Comparison of ENCODE assay signal across 24 cellular contexts in genomic region chr6:84371681-84372080, GRCh38.
"Had no signal": no experiment of that assay in that cellular context is flagged by ENCODE, and none has a peak within 500 bp of the region (broad histone marks: within the 10 kb centered on the region; RNA-seq: fewer than 3 reads in every experiment).

No MANE protein-coding gene starts in this region.

- DNase-seq: Karpas-422, KG1, MG63, NCI-H1092, NCI-H1105 treated with DMSO at 0.1 percent for 48 hours, NCI-H1436, NCI-H187, NCI-H2029, NCI-H2081 treated with DMSO at 0.1 percent for 48 hours, NCI-H2171, NCI-H226, NCI-H446, NCI-H510A, NCI-H524 treated with DMSO at 0.1 percent for 48 hours, NCI-H69, NCI-H774, PC-3, SHP77, SK-N-SH, SW 1271, T-cell had no signal

- H3K9ac ChIP-seq: SK-N-SH had no signal

- H3K4me3 ChIP-seq: MG63 had no signal

- H3K27me3 ChIP-seq: MG63 had no signal

- ATAC-seq: Panc1, PC-3, T-cell had no signal

- H3K9me3 ChIP-seq: MG63, SK-N-SH had no signal

- H3K27me3 Mint-ChIP-seq: T-cell had no signal

- H3K4me1 Mint-ChIP-seq: T-cell had no signal

- H3K27ac Mint-ChIP-seq: T-cell; T-helper 1 cell treated with Interleukin-12 subunit alpha and Interleukin-12 subunit beta and Interleukin-4 antibody, amounts not matched to agents 30 μg/mL and 1 μg/mL, for 36 hours had no signal

- H3K4me2 ChIP-seq: SK-N-SH had no signal

- H3K27ac ChIP-seq: RWPE1 had no signal

- H3K36me3 ChIP-seq: MG63 had no signal

- H3K36me3 Mint-ChIP-seq: T-cell had no signal

- H3K4me3 Mint-ChIP-seq: T-cell; T-helper 1 cell treated with Interleukin-12 subunit alpha and Interleukin-12 subunit beta and Interleukin-4 antibody, amounts not matched to agents 30 μg/mL and 1 μg/mL, for 36 hours had no signal
